ENCODE assay signal across 18 cellular contexts in genomic region chr3:60323180-60323579, GRCh38.
DNase-seq lines count a peak whose midpoint lies in the region; ATAC-seq and TF ChIP-seq lines count a peak whose summit lies in the region.
"Had no signal": no experiment of that assay in that cellular context is flagged by ENCODE, and none has a peak within 500 bp of the region (broad histone marks: within the 10 kb centered on the region; RNA-seq: fewer than 3 reads in every experiment).

No MANE protein-coding gene starts in this region.

- H2AFZ ChIP-seq in H9 (ENCODE audit: low read length): no peak overlapping the region

- peak overlapping the region; percentile 8 for H2BK5ac ChIP-seq in H9 (ENCODE audit: insufficient read length, low read length)
- H2BK5ac ChIP-seq in mesendoderm (ENCODE audit: low read length): no peak overlapping the region

- TF ChIP-seq CTCF in H9 (conservative IDR thresholded peaks at IDR 0.05) (peak; percentile 47; the same call in 2 of the 3 replicates), choroid plexus epithelial cell (conservative IDR thresholded peaks at IDR 0.05; ENCODE audit: low read depth, low read length) (peak; percentile 7), type B pancreatic cell (conservative IDR thresholded peaks at IDR 0.05) (peak; percentile 55)

- no peak overlapping the region for H3K56ac ChIP-seq in H9 (ENCODE audit: insufficient read length, low read depth, low read length)
- no peak overlapping the region for H3K56ac ChIP-seq in mesendoderm (ENCODE audit: low read length)

- H4K20me1 ChIP-seq in H9 (ENCODE audit: control insufficient read depth, insufficient read depth, insufficient read length): no peaks in the 10 kb centered on the region

- WGBS in H9 (ENCODE audit: extremely low coverage, insufficient read length, low lambda C conversion rate): no CpG with 5 or more reads among the region's 7 CpGs
- WGBS in mesendoderm (ENCODE audit: extremely low coverage, insufficient coverage, low lambda C conversion rate): no CpG with 5 or more reads among the region's 7 CpGs

- H4K8ac ChIP-seq in H9 (replicated peaks; ENCODE audit: insufficient read length, low read depth, low read length) (no peak overlapping the region), mesendoderm (ENCODE audit: low read depth, low read length) (no peak overlapping the region)

- H3K4me1 ChIP-seq in H9 (ENCODE audit: insufficient read depth, low read length): no peaks in the 10 kb centered on the region; the same call in 1 of the 2 replicates
- H3K4me1 ChIP-seq in mesendoderm (ENCODE audit: control insufficient read depth, low read depth, low read length): peaks cover 3% of the 10 kb centered on the region
- H3K4me1 ChIP-seq: SJSA1 had no signal

- H2BK20ac ChIP-seq in H9 (ENCODE audit: low read depth, low read length, poor library complexity, severe bottlenecking): no peak overlapping the region

- no peak overlapping the region for H2BK12ac ChIP-seq in H9 (ENCODE audit: insufficient read length, low read depth, low read length)

- H3K4ac ChIP-seq in H9 (ENCODE audit: low read depth, low read length) (no peak overlapping the region), mesendoderm (ENCODE audit: low read depth, low read length) (no peak overlapping the region)

- H3K18ac ChIP-seq in H9 (ENCODE audit: insufficient read length, low read depth, low read length) (no peak overlapping the region), mesendoderm (ENCODE audit: low read length) (no peak overlapping the region)

- H3K27me3 Mint-ChIP-seq in H9 (ENCODE audit: low read depth) (no peaks in the 10 kb centered on the region), type B pancreatic cell (peaks cover 8% of the 10 kb centered on the region)
- H3K27me3 Mint-ChIP-seq in activated T-cell treated with anti-CD3 and anti-CD28 coated beads, Interleukin-2, amount 50 U/mL, for 72 hours (ENCODE audit: low read depth): no peaks in the 10 kb centered on the region

- H3K9ac ChIP-seq in H9 (ENCODE audit: extremely low read depth, insufficient read length, low read length): no peak overlapping the region
- no peak overlapping the region for H3K9ac ChIP-seq in mesendoderm (ENCODE audit: low read length)

- DNase-seq in H9 (no peak), choroid plexus epithelial cell (ENCODE audit: low read depth) (no peak), mesendoderm (peak; percentile 11), type B pancreatic cell (ENCODE audit: extremely low spot score, unreplicated experiment) (no peak), HPDE6-E6E7 (ENCODE audit: extremely low spot score) (no peak)
- no peak for DNase-seq in activated T-cell treated with anti-CD3 and anti-CD28 coated beads, Interleukin-2, amount 50 U/mL, for 72 hours
- DNase-seq: Calu3, DMS79 treated with DMSO at 0.1 percent for 48 hours, KBM-7, MG63, NCI-H1105 treated with DMSO at 0.1 percent for 48 hours, NCI-H2029, NCI-H2227 treated with DMSO at 0.1 percent for 48 hours, NCI-H510A, Right ventricle myocardium superior, RPMI8226 had no signal

- H3K14ac ChIP-seq in H9 (ENCODE audit: insufficient read depth, low read length): no peak overlapping the region

- H2AK5ac ChIP-seq in H9 (ENCODE audit: insufficient read length, low read length): no peak overlapping the region
- no peak overlapping the region for H2AK5ac ChIP-seq in mesendoderm (ENCODE audit: low read length)

- no peaks in the 10 kb centered on the region for H3K23me2 ChIP-seq in H9 (ENCODE audit: insufficient read length, low read depth, low read length, poor library complexity, severe bottlenecking)

- H3K36me3 ChIP-seq in mesendoderm (ENCODE audit: control insufficient read depth, insufficient read depth, low read length): no peaks in the 10 kb centered on the region
- H3K36me3 ChIP-seq: MG63, SJSA1 had no signal

- H3K4me1 Mint-ChIP-seq in H9 (peaks cover 17 to 18% of the 10 kb centered on the region in 2 experiments), type B pancreatic cell (ENCODE audit: unreplicated experiment) (peaks cover 37% of the 10 kb centered on the region)
- H3K4me1 Mint-ChIP-seq in activated T-cell treated with anti-CD3 and anti-CD28 coated beads, Interleukin-2, amount 50 U/mL, for 72 hours (ENCODE audit: low read depth): no peaks in the 10 kb centered on the region

- H3K27ac ChIP-seq in H9 (ENCODE audit: insufficient read length, low read depth, low read length) (no peak overlapping the region), mesendoderm (ENCODE audit: low read depth, low read length) (no peak overlapping the region)
- H3K27ac ChIP-seq: SJSA1 had no signal

- no peak overlapping the region for H4K91ac ChIP-seq in H9 (ENCODE audit: insufficient read length, low read depth, low read length)

- ATAC-seq in HG02678 (IDR thresholded peaks at IDR 0.05; ENCODE audit: unreplicated experiment): no peak
- no peak for ATAC-seq in activated T-cell treated with anti-CD3 and anti-CD28 coated beads, Interleukin-2, amount 50 U/mL, for 72 hours (replicated peaks in 1 of 2)

- H3K4me2 ChIP-seq in H9 (ENCODE audit: insufficient read depth, insufficient read length, low read length) (no peak overlapping the region), mesendoderm (ENCODE audit: low read length) (no peak overlapping the region)

- H3K4me3 Mint-ChIP-seq in H9 (no peak overlapping the region), type B pancreatic cell (no peak overlapping the region)
- H3K4me3 Mint-ChIP-seq in activated T-cell treated with anti-CD3 and anti-CD28 coated beads, Interleukin-2, amount 50 U/mL, for 72 hours: no peak overlapping the region

- H3K27ac Mint-ChIP-seq in H9: peak overlapping the region in 1 of 3 experiments; percentile 46; a peak in 2 of 7 replicates
- peak overlapping the region; percentile 11 for H3K27ac Mint-ChIP-seq in type B pancreatic cell
- H3K27ac Mint-ChIP-seq in activated T-cell treated with anti-CD3 and anti-CD28 coated beads, Interleukin-2, amount 50 U/mL, for 72 hours: no peak overlapping the region

- no peaks in the 10 kb centered on the region for H3K36me3 Mint-ChIP-seq in H9 (ENCODE audit: insufficient read depth in 1 of 3, low read depth in 3 of 3)
- peaks cover 12% of the 10 kb centered on the region for H3K36me3 Mint-ChIP-seq in type B pancreatic cell
- no peaks in the 10 kb centered on the region for H3K36me3 Mint-ChIP-seq in activated T-cell treated with anti-CD3 and anti-CD28 coated beads, Interleukin-2, amount 50 U/mL, for 72 hours (ENCODE audit: insufficient read depth in 2 of 2)

- H2BK120ac ChIP-seq in H9 (ENCODE audit: low read depth, low read length, poor library complexity, severe bottlenecking): no peak overlapping the region
- no peak overlapping the region for H2BK120ac ChIP-seq in mesendoderm (ENCODE audit: low read depth, low read length)

- no peak overlapping the region for H3T11ph ChIP-seq in H9 (ENCODE audit: low read length)

- no peak overlapping the region for H2BK15ac ChIP-seq in H9 (ENCODE audit: low read depth, low read length)
- no peak overlapping the region for H2BK15ac ChIP-seq in mesendoderm (replicated peaks; ENCODE audit: low read depth)

- H3K79me1 ChIP-seq in H9 (ENCODE audit: insufficient read depth, low read depth, low read length, poor library complexity, severe bottlenecking): no peaks in the 10 kb centered on the region
- H3K79me1 ChIP-seq in mesendoderm (ENCODE audit: low read length): no peaks in the 10 kb centered on the region

- H3K27me3 ChIP-seq in H9 (ENCODE audit: insufficient read depth, low read length) (no peaks in the 10 kb centered on the region), mesendoderm (ENCODE audit: insufficient read depth, low read length, poor library complexity) (no peaks in the 10 kb centered on the region)
- H3K27me3 ChIP-seq: MG63, SJSA1 had no signal

- H4K5ac ChIP-seq in H9 (ENCODE audit: insufficient read length, low read depth, low read length) (no peak overlapping the region), mesendoderm (ENCODE audit: low read length) (no peak overlapping the region)

- H3K23ac ChIP-seq in H9 (ENCODE audit: insufficient read length, low read depth, low read length) (no peak overlapping the region), mesendoderm (ENCODE audit: low read length) (no peak overlapping the region)

- H3K9me3 ChIP-seq in H9 (ENCODE audit: control insufficient read depth, low read depth, low read length): no peaks in the 10 kb centered on the region
- H3K9me3 ChIP-seq: MG63, SJSA1 had no signal

- H3K9me3 Mint-ChIP-seq in H9: no peaks in the 10 kb centered on the region
- no peaks in the 10 kb centered on the region for H3K9me3 Mint-ChIP-seq in type B pancreatic cell
- H3K9me3 Mint-ChIP-seq in activated T-cell treated with anti-CD3 and anti-CD28 coated beads, Interleukin-2, amount 50 U/mL, for 72 hours: peaks cover 0 to 2% of the 10 kb centered on the region in 2 donors

- H3K4me3 ChIP-seq in choroid plexus epithelial cell (ENCODE audit: low read depth, low read length): no peak overlapping the region
- H3K4me3 ChIP-seq in mesendoderm (ENCODE audit: low read length): no peak overlapping the region
- H3K4me3 ChIP-seq: MG63, SJSA1 had no signal

- H3K79me2 ChIP-seq in H9 (ENCODE audit: insufficient read depth, low read length) (no peaks in the 10 kb centered on the region), mesendoderm (ENCODE audit: control insufficient read depth, insufficient read depth, low read length) (no peaks in the 10 kb centered on the region)
